21 cellular contexts compared by ENCODE assay signal in genomic region chr2:8612734-8613179, GRCh38.
"Had no signal": no experiment of that assay in that cellular context is flagged by ENCODE, and none has a peak within 500 bp of the region (broad histone marks: within the 10 kb centered on the region; RNA-seq: fewer than 3 reads in every experiment).

No MANE protein-coding gene starts in this region.

- H3K9ac ChIP-seq: parathyroid adenoma had no signal

- H2AFZ ChIP-seq: parathyroid adenoma had no signal

- H3K27ac Mint-ChIP-seq: natural killer cell treated with Interleukin-12 subunit alpha and Interleukin-12 subunit beta and Interleukin-15 and Interleukin-18, amount 100 ng/mL, for 72 hours; stimulated activated memory B cell treated with anti-CD40 and anti-IgM and Interleukin-4, amounts not matched to agents 10 μg/mL and 1 μg/mL and 100 μg/mL, for 72 hours; stimulated activated naive CD8-positive, alpha-beta T cell treated with anti-CD3 and anti-CD28 coated beads, Interleukin-15, Interleukin-2, amounts not matched to agents 100 ng/mL and 50 ng/mL, for 24 hours had no signal

- H3K4me3 Mint-ChIP-seq: natural killer cell treated with Interleukin-12 subunit alpha and Interleukin-12 subunit beta and Interleukin-15 and Interleukin-18, amount 100 ng/mL, for 72 hours; stimulated activated memory B cell treated with anti-CD40 and anti-IgM and Interleukin-4, amounts not matched to agents 10 μg/mL and 1 μg/mL and 100 μg/mL, for 72 hours; stimulated activated naive CD8-positive, alpha-beta T cell treated with anti-CD3 and anti-CD28 coated beads, Interleukin-15, Interleukin-2, amounts not matched to agents 100 ng/mL and 50 ng/mL, for 24 hours had no signal

- DNase-seq: cerebellar nuclear complex; colonic mucosa; dermis blood vessel endothelial cell; foreskin melanocyte; hippocampal formation; midbrain; occipital lobe; psoas muscle; retina; spleen; stimulated activated CD4-positive, alpha-beta T cell treated with anti-CD3 and anti-CD28 coated beads, Interleukin-15, amount 100 ng/mL, for 24 hours; stimulated activated CD4-positive, alpha-beta T cell treated with anti-CD3 and anti-CD28 coated beads, Interleukin-1b, Interleukin-23, amount 100 ng/mL, for 48 hours; stimulated activated CD4-positive, alpha-beta T cell treated with anti-CD3 and anti-CD28 coated beads, Interleukin-4, amount 100 ng/mL, for 24 hours; tibial artery had no signal

- FAIRE-seq: islet of Langerhans had no signal

- H3K4me3 ChIP-seq: colonic mucosa, psoas muscle, right lobe of liver, spleen, tibial artery had no signal

- ATAC-seq: left lobe of liver; natural killer cell treated with Interleukin-12 subunit alpha and Interleukin-12 subunit beta and Interleukin-15 and Interleukin-18, amount 100 ng/mL, for 72 hours; psoas muscle; right lobe of liver; stimulated activated memory B cell treated with anti-CD40 and anti-IgM and Interleukin-4, amounts not matched to agents 10 μg/mL and 1 μg/mL and 100 μg/mL, for 72 hours had no signal

- H3K36me3 ChIP-seq: colonic mucosa, right lobe of liver, spleen, tibial artery had no signal

- H3K4me1 ChIP-seq: colonic mucosa, parathyroid adenoma, psoas muscle, spleen had no signal

- H3K27ac ChIP-seq: colonic mucosa, parathyroid adenoma, psoas muscle, right lobe of liver, spleen, tibial artery had no signal

- H3K27me3 Mint-ChIP-seq: stimulated activated naive CD8-positive, alpha-beta T cell treated with anti-CD3 and anti-CD28 coated beads, Interleukin-15, Interleukin-2, amounts not matched to agents 100 ng/mL and 50 ng/mL, for 24 hours had no signal

- H3K9me3 ChIP-seq: colonic mucosa, psoas muscle, right lobe of liver, tibial artery had no signal

- H3K79me2 ChIP-seq: parathyroid adenoma had no signal

- H3K9me3 Mint-ChIP-seq: natural killer cell treated with Interleukin-12 subunit alpha and Interleukin-12 subunit beta and Interleukin-15 and Interleukin-18, amount 100 ng/mL, for 72 hours had no signal

- H3K36me3 Mint-ChIP-seq: stimulated activated memory B cell treated with anti-CD40 and anti-IgM and Interleukin-4, amounts not matched to agents 10 μg/mL and 1 μg/mL and 100 μg/mL, for 72 hours had no signal

- H3K27me3 ChIP-seq: colonic mucosa, right lobe of liver, spleen, tibial artery had no signal

- H3K4me1 Mint-ChIP-seq: stimulated activated memory B cell treated with anti-CD40 and anti-IgM and Interleukin-4, amounts not matched to agents 10 μg/mL and 1 μg/mL and 100 μg/mL, for 72 hours had no signal
